Comparison of ENCODE assay signal across 23 cellular contexts in the genomic region with DNA sequence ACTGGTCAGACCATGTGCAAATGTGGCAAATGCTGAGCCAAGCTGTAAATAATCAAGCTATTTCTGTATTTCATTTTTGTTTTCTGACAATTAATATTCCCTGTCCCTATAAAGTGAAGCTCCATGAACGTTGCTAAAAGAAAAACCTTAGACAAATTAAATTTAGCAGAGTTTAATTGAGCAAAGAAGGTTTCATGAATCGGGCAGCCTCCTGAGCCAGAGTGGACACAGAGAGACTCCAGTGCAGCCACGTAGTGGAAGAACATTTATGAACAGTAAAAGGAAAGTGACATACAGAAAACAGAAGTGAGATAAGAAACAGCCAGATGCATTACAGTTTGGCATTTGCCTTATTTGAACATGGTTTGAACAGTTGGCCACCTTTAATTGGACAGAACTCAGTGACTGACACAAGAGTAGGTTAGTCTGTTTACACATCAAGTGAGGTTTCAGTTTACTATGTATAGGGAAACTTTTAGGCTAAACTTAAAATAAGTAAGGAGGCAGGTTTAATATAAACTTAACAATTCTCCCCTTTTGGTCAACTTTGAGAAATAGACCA.
A peak's percentile ranks its signal among the peaks of the same experiment; 100 is the strongest.
DNase-seq lines count a peak whose midpoint lies in the region; ATAC-seq, FAIRE-seq and TF ChIP-seq lines count a peak whose summit lies in the region.
"Had no signal": no experiment of that assay in that cellular context is flagged by ENCODE, and none has a peak within 500 bp of the region (broad histone marks: within the 10 kb centered on the region; RNA-seq: fewer than 3 reads in every experiment).

No MANE protein-coding gene starts in this region.

- H3K4me3 Mint-ChIP-seq in neural progenitor cell (no peak overlapping the region), natural killer cell (no peak overlapping the region)
- H3K4me3 Mint-ChIP-seq: activated CD4-positive, alpha-beta memory T cell treated with anti-CD3 and anti-CD28 coated beads, Interleukin-2, amount 10 ng/mL, durations not matched to agents 7 days and 5 days; activated T-cell treated with anti-CD3 and anti-CD28 coated beads, Interleukin-2, amount 50 U/mL, for 4 hours; mesothelial cell of epicardium; nephron progenitor cell; T-helper 1 cell treated with Interleukin-12 subunit alpha and Interleukin-12 subunit beta and Interleukin-4 antibody, amounts not matched to agents 30 μg/mL and 1 μg/mL, for 36 hours had no signal

- intact Hi-C loops in HepG2 (cut with micrococcal nuclease; ENCODE audit: unreplicated experiment) (no loop called here), natural killer cell (cut with micrococcal nuclease) (no loop called here)

- no peaks in the 10 kb centered on the region for H3K27me3 Mint-ChIP-seq in neural progenitor cell (ENCODE audit: insufficient read depth, low read depth)
- no peaks in the 10 kb centered on the region for H3K27me3 Mint-ChIP-seq in natural killer cell (ENCODE audit: low read depth in 2 of 2)
- H3K27me3 Mint-ChIP-seq: activated CD4-positive, alpha-beta memory T cell treated with anti-CD3 and anti-CD28 coated beads, Interleukin-2, amount 10 ng/mL, durations not matched to agents 7 days and 5 days; progenitor cell of endocrine pancreas had no signal

- H2AFZ ChIP-seq in HepG2 (ENCODE audit: low read length) = no peak overlapping the region
- H2AFZ ChIP-seq in neural progenitor cell (replicated peaks) = no peak overlapping the region

- peak; percentile 24 for ATAC-seq in GM19468 (IDR thresholded peaks at IDR 0.05; ENCODE audit: extremely low read depth, unreplicated experiment)
- ATAC-seq in HG02798 (IDR thresholded peaks at IDR 0.05; ENCODE audit: poor library complexity, unreplicated experiment) = peak; percentile 40
- peak; percentile 34 for ATAC-seq in HG03571 (IDR thresholded peaks at IDR 0.05; ENCODE audit: unreplicated experiment)
- no peak for ATAC-seq in HepG2
- ATAC-seq in GM19397 (IDR thresholded peaks at IDR 0.05; ENCODE audit: unreplicated experiment) = no peak
- no peak for ATAC-seq in natural killer cell
- ATAC-seq: activated T-cell treated with anti-CD3 and anti-CD28 coated beads, Interleukin-2, amount 50 U/mL, for 4 hours had no signal

- TF ChIP-seq EP300 in HepG2 (IDR thresholded peaks at IDR 0.05; ENCODE audit: low read depth in 2 of 2, low read length in 2 of 2) (no peak), HepG2 (CRISPR knock-in tag; IDR thresholded peaks at IDR 0.05; ENCODE audit: borderline replicate concordance) (no peak)

- FAIRE-seq in GM12891 (lab: Jason Lieb, UNC) (no peak), HepG2 (lab: Jason Lieb, UNC) (no peak)
- FAIRE-seq: astrocyte had no signal

- H3K27ac ChIP-seq in HepG2 (ENCODE audit: extremely low read length, insufficient read depth, low read length) (no peak overlapping the region), neural progenitor cell (no peak overlapping the region)
- H3K27ac ChIP-seq: BLaER1 treated with 17β-estradiol and CSF1 and Interleukin-3, amounts not matched to agents 10 nM and 100 nM; esophagus squamous epithelium; WERI-Rb-1 had no signal

- TF ChIP-seq CTCF in HepG2 (CRISPR knock-in tag; IDR thresholded peaks at IDR 0.05) (no peak), neural progenitor cell (IDR thresholded peaks at IDR 0.05) (no peak), natural killer cell (IDR thresholded peaks at IDR 0.05) (no peak)

- no peaks in the 10 kb centered on the region for H3K27me3 ChIP-seq in HepG2 (ENCODE audit: control insufficient read depth in 1 of 2, insufficient read depth in 2 of 2, low read length in 2 of 2)
- no peaks in the 10 kb centered on the region for H3K27me3 ChIP-seq in neural progenitor cell
- H3K27me3 ChIP-seq: BLaER1 treated with 17β-estradiol and CSF1 and Interleukin-3, amounts not matched to agents 10 nM and 100 nM; esophagus squamous epithelium had no signal

- H3K4me1 Mint-ChIP-seq in neural progenitor cell = no peaks in the 10 kb centered on the region
- no peaks in the 10 kb centered on the region for H3K4me1 Mint-ChIP-seq in natural killer cell

- H4K20me1 ChIP-seq in HepG2 (ENCODE audit: insufficient read depth, low read length) (no peaks in the 10 kb centered on the region), neural progenitor cell (ENCODE audit: low read depth) (no peaks in the 10 kb centered on the region)
- H4K20me1 ChIP-seq: BLaER1 treated with 17β-estradiol and CSF1 and Interleukin-3, amounts not matched to agents 10 nM and 100 nM had no signal

- WGBS in HepG2 (ENCODE audit: low lambda C conversion rate) = 0% methylated on average over 3 of the region's 3 CpGs

- H3K27ac Mint-ChIP-seq in neural progenitor cell (no peak overlapping the region), natural killer cell (no peak overlapping the region)
- H3K27ac Mint-ChIP-seq: activated CD4-positive, alpha-beta memory T cell treated with anti-CD3 and anti-CD28 coated beads, Interleukin-2, amount 10 ng/mL, durations not matched to agents 7 days and 5 days; mesothelial cell of epicardium; nephron progenitor cell; progenitor cell of endocrine pancreas; T-helper 1 cell treated with Interleukin-12 subunit alpha and Interleukin-12 subunit beta and Interleukin-4 antibody, amounts not matched to agents 30 μg/mL and 1 μg/mL, for 36 hours had no signal

- no peaks in the 10 kb centered on the region for H3K4me1 ChIP-seq in HepG2 (ENCODE audit: insufficient read depth, low read length)
- no peaks in the 10 kb centered on the region for H3K4me1 ChIP-seq in neural progenitor cell
- H3K4me1 ChIP-seq: esophagus squamous epithelium had no signal

- H3K79me2 ChIP-seq in HepG2 (ENCODE audit: insufficient read depth, low read length) (no peaks in the 10 kb centered on the region), neural progenitor cell (ENCODE audit: low read depth) (no peaks in the 10 kb centered on the region)

- H3K9me3 ChIP-seq in HepG2 (ENCODE audit: low read length) = no peaks in the 10 kb centered on the region
- no peaks in the 10 kb centered on the region for H3K9me3 ChIP-seq in neural progenitor cell (ENCODE audit: low read depth)
- H3K9me3 ChIP-seq: esophagus squamous epithelium had no signal

- CTCF ChIA-PET in HepG2 (lab: Yijun Ruan, JAX; ENCODE audit: low intra/inter-chr PET ratio, low total read pairs) = no interaction called here

- H3K4me3 ChIP-seq in HepG2 (replicated peaks in 1 of 3; ENCODE audit: insufficient read depth in 1 of 3, low read depth in 2 of 3, low read length in 3 of 3) (no peak overlapping the region), neural progenitor cell (no peak overlapping the region)
- H3K4me3 ChIP-seq: BLaER1 treated with 17β-estradiol and CSF1 and Interleukin-3, amounts not matched to agents 10 nM and 100 nM; esophagus squamous epithelium had no signal

- H3K36me3 ChIP-seq in HepG2 (replicated peaks in 1 of 2; ENCODE audit: control insufficient read depth in 1 of 2, insufficient read depth in 2 of 2, low read length in 2 of 2) (no peaks in the 10 kb centered on the region), neural progenitor cell (no peaks in the 10 kb centered on the region)
- H3K36me3 ChIP-seq: BLaER1 treated with 17β-estradiol and CSF1 and Interleukin-3, amounts not matched to agents 10 nM and 100 nM; esophagus squamous epithelium; WERI-Rb-1 had no signal

- no peak overlapping the region for H3K9ac ChIP-seq in HepG2 (ENCODE audit: insufficient read depth, low read depth, low read length)
- H3K9ac ChIP-seq in neural progenitor cell = no peak overlapping the region
- H3K9ac ChIP-seq: BLaER1 treated with 17β-estradiol and CSF1 and Interleukin-3, amounts not matched to agents 10 nM and 100 nM had no signal

- no peaks in the 10 kb centered on the region for H3F3A ChIP-seq in neural progenitor cell (ENCODE audit: low read depth)

- BruUV-seq in HepG2 (replicated peaks; lab: Mats Ljungman, UMichigan) = no TSS peak

- H3K4me2 ChIP-seq in HepG2 (ENCODE audit: low read depth, low read length) (no peak overlapping the region), neural progenitor cell (no peak overlapping the region)
- H3K4me2 ChIP-seq: BLaER1 treated with 17β-estradiol and CSF1 and Interleukin-3, amounts not matched to agents 10 nM and 100 nM had no signal

- in situ Hi-C loops in HepG2 (cut with HindIII; ENCODE audit: extremely low pct_ligation_motif_present, low pct_unique_long_range_greater_than_20kb) = no loop called here

- DNase-seq in GM12891 (ENCODE audit: insufficient read length, low spot score) (no peak), HepG2 (ENCODE audit: low spot score) (no peak), neural progenitor cell (ENCODE audit: low spot score) (no peak), natural killer cell (no peak)
- DNase-seq: activated CD4-positive, alpha-beta memory T cell treated with anti-CD3 and anti-CD28 coated beads, Interleukin-2, amount 10 ng/mL, durations not matched to agents 7 days and 5 days; activated naive CD4-positive, alpha-beta T cell treated with anti-CD3 and anti-CD28 coated beads, Interleukin-2, amount 50 U/mL, for 16 hours; activated T-cell treated with anti-CD3 and anti-CD28 coated beads, Interleukin-2, amount 50 U/mL, for 4 hours; effector CD8-positive, alpha-beta T cell; esophagus squamous epithelium; NCI-H146; NCI-H2171 treated with DMSO at 0.1 percent for 48 hours; NCI-H526 treated with DMSO at 0.1 percent for 48 hours; nephron progenitor cell; WERI-Rb-1 had no signal

- H3K36me3 Mint-ChIP-seq in neural progenitor cell = no peaks in the 10 kb centered on the region
- no peaks in the 10 kb centered on the region for H3K36me3 Mint-ChIP-seq in natural killer cell
- H3K36me3 Mint-ChIP-seq: mesothelial cell of epicardium had no signal

- POLR2A ChIA-PET in HepG2 (lab: Yijun Ruan, JAX) = no interaction called here

- TF ChIP-seq POLR2A in GM12891 (IDR thresholded peaks at IDR 0.05; ENCODE audit: low read depth, low read length) = no peak
- no peak for TF ChIP-seq POLR2A in HepG2 (IDR thresholded peaks at IDR 0.05; ENCODE audit: insufficient read depth in 1 of 2, low read depth in 2 of 2, low read length in 2 of 2)

- H3K9me3 Mint-ChIP-seq in neural progenitor cell = no peaks in the 10 kb centered on the region
- peaks cover 0 to 2% of the 10 kb centered on the region in 2 donors for H3K9me3 Mint-ChIP-seq in natural killer cell
- H3K9me3 Mint-ChIP-seq: activated CD4-positive, alpha-beta memory T cell treated with anti-CD3 and anti-CD28 coated beads, Interleukin-2, amount 10 ng/mL, durations not matched to agents 7 days and 5 days; activated T-cell treated with anti-CD3 and anti-CD28 coated beads, Interleukin-2, amount 50 U/mL, for 4 hours; nephron progenitor cell; T-helper 1 cell treated with Interleukin-12 subunit alpha and Interleukin-12 subunit beta and Interleukin-4 antibody, amounts not matched to agents 30 μg/mL and 1 μg/mL, for 36 hours had no signal

- no peak for TF ChIP-seq RAD21 in HepG2 (CRISPR knock-in tag; IDR thresholded peaks at IDR 0.05)

TF ChIP-seq in GM12891, 5 proteins besides CTCF, POLR2A, EP300 and RAD21 (continues in another document):
- TF ChIP-seq SPI1 (IDR thresholded peaks at IDR 0.05; ENCODE audit: low read depth, low read length) = peak; percentile 68
- no peak for TF ChIP-seq POU2F2 (IDR thresholded peaks at IDR 0.05; ENCODE audit: low read depth, low read length)
- TF ChIP-seq POLR2AphosphoS5 (IDR thresholded peaks at IDR 0.05; ENCODE audit: low read depth, low read length) = no peak

TF ChIP-seq in HepG2, 621 proteins besides CTCF, POLR2A, EP300 and RAD21:
- no peak for TF ChIP-seq ZSCAN30 (CRISPR knock-in tag; IDR thresholded peaks at IDR 0.05)

Comparison
In these comparisons a context has a peak if more than half of its experiments do, and no peak if none do; other contexts are left out.
1. ATAC-seq: peak in GM19468 (single experiment), HG02798 (single experiment) and HG03571 (single experiment); none in HepG2 (single experiment), GM19397 (single experiment) and natural killer cell (0 of 3).